ENCODE assay signal across 29 cellular contexts in genomic region chr18:23386317-23386716, GRCh38.
DNase-seq lines count a peak whose midpoint lies in the region; ATAC-seq and TF ChIP-seq lines count a peak whose summit lies in the region.
"Had no signal": no experiment of that assay in that cellular context is flagged by ENCODE, and none has a peak within 500 bp of the region (broad histone marks: within the 10 kb centered on the region; RNA-seq: fewer than 3 reads in every experiment).

No MANE protein-coding gene starts in this region.

- no peak overlapping the region for H4K8ac ChIP-seq in H9 (replicated peaks; ENCODE audit: insufficient read length, low read depth, low read length)

- intact Hi-C loops in Panc1 (cut with micrococcal nuclease; ENCODE audit: unreplicated experiment) = no loop called here
- intact Hi-C loops in mucosa of descending colon (cut with DNase I, micrococcal nuclease) = no loop called here

- H3K27me3 Mint-ChIP-seq in H9 (ENCODE audit: low read depth) = no peaks in the 10 kb centered on the region
- no peaks in the 10 kb centered on the region for H3K27me3 Mint-ChIP-seq in effector memory CD8-positive, alpha-beta T cell
- H3K27me3 Mint-ChIP-seq: dendritic cell treated with granulocyte-macrophage colony-stimulating factor and Interleukin-4, amounts not matched to agents 40 ng/mL and 50 ng/mL, for 4 days had no signal

- H2AK5ac ChIP-seq in H9 (ENCODE audit: insufficient read length, low read length) = no peak overlapping the region

- H3K9me3 Mint-ChIP-seq in H9 = no peaks in the 10 kb centered on the region
- no peaks in the 10 kb centered on the region for H3K9me3 Mint-ChIP-seq in effector memory CD8-positive, alpha-beta T cell
- H3K9me3 Mint-ChIP-seq: activated naive CD4-positive, alpha-beta T cell treated with anti-CD3 and anti-CD28 coated beads for 36 hours; activated T-helper 1 cell treated with anti-CD3 and anti-CD28 coated beads, Interleukin-12 subunit alpha, Interleukin-12 subunit beta, Interleukin-2, Interleukin-4 antibody, amounts not matched to agents 30 ng/mL and 10 ng/mL and 1 ng/mL, durations not matched to agents 14 hours and 24 hours and 36 hours; dendritic cell treated with granulocyte-macrophage colony-stimulating factor and Interleukin-4, amounts not matched to agents 40 ng/mL and 50 ng/mL, for 4 days; stimulated activated effector memory CD8-positive, alpha-beta T cell treated with anti-CD3 and anti-CD28 coated beads, Interleukin-12 subunit alpha, Interleukin-12 subunit beta, amount 100 ng/mL, for 72 hours had no signal

- in situ Hi-C loops in Panc1 (cut with HindIII; ENCODE audit: low pct_unique_long_range_greater_than_20kb, low sequenced_read_pairs) = no loop called here

- H2BK12ac ChIP-seq in H9 (ENCODE audit: insufficient read length, low read depth, low read length) = no peak overlapping the region

- no peak overlapping the region for H3K4me2 ChIP-seq in H9 (ENCODE audit: insufficient read depth, insufficient read length, low read length)

- H3K27ac ChIP-seq in H9 (ENCODE audit: insufficient read length, low read depth, low read length) = no peak overlapping the region
- peak overlapping the region; percentile 40; the same call in 1 of the 2 replicates for H3K27ac ChIP-seq in Panc1 (ENCODE audit: low read length)
- H3K27ac ChIP-seq: gastrocnemius medialis, HL-60, ovary, SJSA1, upper lobe of left lung had no signal

- H3K18ac ChIP-seq in H9 (ENCODE audit: insufficient read length, low read depth, low read length) = peak overlapping the region; percentile 41

- no CpG with 5 or more reads among the region's 3 CpGs for WGBS in H9 (ENCODE audit: extremely low coverage, insufficient read length, low lambda C conversion rate)

- H2BK5ac ChIP-seq in H9 (ENCODE audit: insufficient read length, low read length) = no peak overlapping the region

- H3K23me2 ChIP-seq in H9 (ENCODE audit: insufficient read length, low read depth, low read length, poor library complexity, severe bottlenecking) = no peaks in the 10 kb centered on the region

- no peak overlapping the region for H2BK120ac ChIP-seq in H9 (ENCODE audit: low read depth, low read length, poor library complexity, severe bottlenecking)

- peaks cover 0 to 4% (median 1%) of the 10 kb centered on the region in 3 experiments; a peak in 4 of 7 replicates for H3K36me3 Mint-ChIP-seq in H9 (ENCODE audit: insufficient read depth in 1 of 3, low read depth in 3 of 3)
- H3K36me3 Mint-ChIP-seq in effector memory CD8-positive, alpha-beta T cell (ENCODE audit: insufficient read depth) = peaks cover 3% of the 10 kb centered on the region
- H3K36me3 Mint-ChIP-seq: stimulated activated effector memory CD8-positive, alpha-beta T cell treated with anti-CD3 and anti-CD28 coated beads, Interleukin-12 subunit alpha, Interleukin-12 subunit beta, amount 100 ng/mL, for 72 hours had no signal

- H3K14ac ChIP-seq in H9 (ENCODE audit: insufficient read depth, low read length) = no peak overlapping the region

- H4K5ac ChIP-seq in H9 (ENCODE audit: insufficient read length, low read depth, low read length) = no peak overlapping the region

- H3K4me3 ChIP-seq in Panc1 (ENCODE audit: low read depth in 2 of 2, low read length in 2 of 2) (no peak overlapping the region), mucosa of descending colon (no peak overlapping the region)
- H3K4me3 ChIP-seq: gastrocnemius medialis, ovary, SJSA1, upper lobe of left lung had no signal

- no peak overlapping the region for H3T11ph ChIP-seq in H9 (ENCODE audit: low read length)

- no peaks in the 10 kb centered on the region for H3K79me2 ChIP-seq in H9 (ENCODE audit: insufficient read depth, low read length)

- no peaks in the 10 kb centered on the region for H3K27me3 ChIP-seq in H9 (ENCODE audit: insufficient read depth, low read length)
- H3K27me3 ChIP-seq in Panc1 (ENCODE audit: control insufficient read depth, insufficient read depth, low read length) = no peaks in the 10 kb centered on the region
- H3K27me3 ChIP-seq: gastrocnemius medialis, ovary, SJSA1, upper lobe of left lung had no signal

- CTCF ChIA-PET in Panc1 (lab: Charles Lee) (no interaction called here), HEK293T (lab: Yijun Ruan, JAX) (no interaction called here)

- H2BK20ac ChIP-seq in H9 (ENCODE audit: low read depth, low read length, poor library complexity, severe bottlenecking) = no peak overlapping the region

- TF ChIP-seq CTCF in H9 (conservative IDR thresholded peaks at IDR 0.05) (no peak), Panc1 (IDR thresholded peaks at IDR 0.05) (no peak), mucosa of descending colon (IDR thresholded peaks at IDR 0.05) (no peak)

- no peaks in the 10 kb centered on the region for H4K20me1 ChIP-seq in H9 (ENCODE audit: control insufficient read depth, insufficient read depth, insufficient read length)

- no peaks in the 10 kb centered on the region for H3K79me1 ChIP-seq in H9 (ENCODE audit: insufficient read depth, low read depth, low read length, poor library complexity, severe bottlenecking)

- H3K56ac ChIP-seq in H9 (ENCODE audit: insufficient read length, low read depth, low read length) = no peak overlapping the region

- no peak overlapping the region for H2AFZ ChIP-seq in H9 (ENCODE audit: low read length)

- no peak overlapping the region for H3K23ac ChIP-seq in H9 (ENCODE audit: insufficient read length, low read depth, low read length)

- H3K36me3 ChIP-seq in Panc1 (ENCODE audit: control insufficient read depth, insufficient read depth, low read length) (no peaks in the 10 kb centered on the region), mucosa of descending colon (ENCODE audit: low read depth) (no peaks in the 10 kb centered on the region)
- H3K36me3 ChIP-seq: gastrocnemius medialis, ovary, SJSA1, upper lobe of left lung had no signal

- H3K27ac Mint-ChIP-seq in H9 = peak overlapping the region in 1 of 3 experiments; percentile 31; a peak in 1 of 7 replicates
- H3K27ac Mint-ChIP-seq in effector memory CD8-positive, alpha-beta T cell = peak overlapping the region; percentile 59 to 91
- H3K27ac Mint-ChIP-seq: activated naive CD4-positive, alpha-beta T cell treated with anti-CD3 and anti-CD28 coated beads for 36 hours; activated T-helper 1 cell treated with anti-CD3 and anti-CD28 coated beads, Interleukin-12 subunit alpha, Interleukin-12 subunit beta, Interleukin-2, Interleukin-4 antibody, amounts not matched to agents 30 ng/mL and 10 ng/mL and 1 ng/mL, durations not matched to agents 14 hours and 24 hours and 36 hours; dendritic cell treated with granulocyte-macrophage colony-stimulating factor and Interleukin-4, amounts not matched to agents 40 ng/mL and 50 ng/mL, for 4 days; stimulated activated effector memory CD8-positive, alpha-beta T cell treated with anti-CD3 and anti-CD28 coated beads, Interleukin-12 subunit alpha, Interleukin-12 subunit beta, amount 100 ng/mL, for 72 hours had no signal

- peaks cover 0 to 5% of the 10 kb centered on the region in 2 experiments; a peak in 2 of 4 replicates for H3K4me1 Mint-ChIP-seq in H9
- H3K4me1 Mint-ChIP-seq in effector memory CD8-positive, alpha-beta T cell (ENCODE audit: low read depth in 2 of 2) = peaks cover 9 to 21% of the 10 kb centered on the region in 2 donors

- BruUV-seq in Panc1 (replicated peaks; lab: Mats Ljungman, UMichigan) = no TSS peak

- H3K9me3 ChIP-seq in H9 (ENCODE audit: control insufficient read depth, low read depth, low read length) (no peaks in the 10 kb centered on the region), Panc1 (ENCODE audit: control insufficient read depth, insufficient read depth, low read depth, low read length) (no peaks in the 10 kb centered on the region), mucosa of descending colon (no peaks in the 10 kb centered on the region)
- H3K9me3 ChIP-seq: gastrocnemius medialis, ovary, SJSA1, upper lobe of left lung had no signal

- H3K4me1 ChIP-seq in H9 (ENCODE audit: insufficient read depth, low read length) (no peaks in the 10 kb centered on the region), Panc1 (ENCODE audit: control insufficient read depth, insufficient read depth, low read length) (peaks cover 3% of the 10 kb centered on the region; the same call in 1 of the 2 replicates), mucosa of descending colon (ENCODE audit: low read depth) (no peaks in the 10 kb centered on the region)
- H3K4me1 ChIP-seq: gastrocnemius medialis, upper lobe of left lung had no signal

- H4K91ac ChIP-seq in H9 (ENCODE audit: insufficient read length, low read depth, low read length) = no peak overlapping the region

- POLR2A ChIA-PET in Panc1 (lab: Charles Lee) (no interaction called here), HEK293T (lab: Yijun Ruan, JAX) (interaction anchor here (0.6 kb wide), 1 partner anchor 380 kb away, joined by 3 read pairs; no protein-coding TSS in a partner anchor)

- ATAC-seq in Panc1 = no peak
- ATAC-seq in effector memory CD8-positive, alpha-beta T cell (replicated peaks) = no peak
- peak; percentile 16 for ATAC-seq in mucosa of descending colon
- no peak for ATAC-seq in HG03342 (IDR thresholded peaks at IDR 0.05; ENCODE audit: unreplicated experiment)
- ATAC-seq: gastrocnemius medialis; left cardiac atrium; stimulated activated effector memory CD8-positive, alpha-beta T cell treated with anti-CD3 and anti-CD28 coated beads, Interleukin-12 subunit alpha, Interleukin-12 subunit beta, amount 100 ng/mL, for 72 hours had no signal

- no peak overlapping the region for H2BK15ac ChIP-seq in H9 (ENCODE audit: low read depth, low read length)

- H3K9ac ChIP-seq in H9 (ENCODE audit: extremely low read depth, insufficient read length, low read length) = no peak overlapping the region

- no peak overlapping the region; a peak in 1 of 5 replicates for H3K4me3 Mint-ChIP-seq in H9
- no peak overlapping the region for H3K4me3 Mint-ChIP-seq in effector memory CD8-positive, alpha-beta T cell
- H3K4me3 Mint-ChIP-seq: activated naive CD4-positive, alpha-beta T cell treated with anti-CD3 and anti-CD28 coated beads for 36 hours; activated T-helper 1 cell treated with anti-CD3 and anti-CD28 coated beads, Interleukin-12 subunit alpha, Interleukin-12 subunit beta, Interleukin-2, Interleukin-4 antibody, amounts not matched to agents 30 ng/mL and 10 ng/mL and 1 ng/mL, durations not matched to agents 14 hours and 24 hours and 36 hours; dendritic cell treated with granulocyte-macrophage colony-stimulating factor and Interleukin-4, amounts not matched to agents 40 ng/mL and 50 ng/mL, for 4 days; stimulated activated effector memory CD8-positive, alpha-beta T cell treated with anti-CD3 and anti-CD28 coated beads, Interleukin-12 subunit alpha, Interleukin-12 subunit beta, amount 100 ng/mL, for 72 hours had no signal

- DNase-seq in H9 (no peak), Panc1 (ENCODE audit: low read depth, low spot score) (no peak), mucosa of descending colon (no peak), HEK293T (ENCODE audit: extremely low spot score) (no peak), NCI-H1092 (lab: John Stamatoyannopoulos, UW) (no peak)
- no peak for DNase-seq in effector memory CD8-positive, alpha-beta T cell
- DNase-seq in stimulated activated CD8-positive, alpha-beta memory T cell treated with anti-CD3 and anti-CD28 coated beads, Interleukin-4, amount 100 ng/mL, for 48 hours = no peak
- DNase-seq: activated CD4-positive, alpha-beta T cell treated with anti-CD3 and anti-CD28 coated beads, Interleukin-2, amount 50 U/mL, for 48 hours; activated CD8-positive, alpha-beta memory T cell treated with anti-CD3 and anti-CD28 coated beads, Interleukin-2, amount 50 U/mL, for 4 hours; activated naive CD4-positive, alpha-beta T cell treated with anti-CD3 and anti-CD28 coated beads for 36 hours; C1 segment of cervical spinal cord; gastrocnemius medialis; GF-D8; hippocampal formation; Karpas-422; left cardiac atrium; MV-4-11; NCI-H146; NCI-H2107; ovary; stimulated activated CD4-positive, alpha-beta T cell treated with anti-CD3 and anti-CD28 coated beads, Interleukin-15, amount 100 ng/mL, for 24 hours; stimulated activated CD4-positive, alpha-beta T cell treated with anti-CD3 and anti-CD28 coated beads, Interleukin-4, amount 100 ng/mL, for 4 hours had no signal

- H3K4ac ChIP-seq in H9 (ENCODE audit: low read depth, low read length) = no peak overlapping the region
